22 cellular contexts compared by ENCODE assay signal in the genomic region with DNA sequence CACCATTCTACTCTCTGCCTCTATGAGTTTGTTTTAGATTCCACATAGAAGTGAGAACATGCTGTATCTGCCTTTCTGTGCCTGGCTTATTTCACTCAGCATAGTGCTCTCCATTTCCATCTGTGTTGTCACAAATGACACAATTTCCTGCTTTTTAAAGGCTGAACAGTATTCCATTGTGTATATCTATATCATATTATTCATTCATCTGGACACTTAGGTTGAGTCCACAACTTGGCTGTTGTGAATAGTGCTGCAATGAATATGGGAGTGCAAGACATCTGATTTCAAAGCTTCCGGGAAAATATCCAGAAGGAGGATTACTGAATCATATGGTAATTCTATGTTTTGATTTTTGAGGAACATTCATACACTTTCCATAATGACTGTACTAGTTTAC. TPM values are rescaled to one million over a fixed set of nuclear protein-coding genes. Genes with fewer than 3 reads are reported as not detected.
DNase-seq lines count a peak whose midpoint lies in the region; ATAC-seq and TF ChIP-seq lines count a peak whose summit lies in the region.
"Had no signal": no experiment of that assay in that cellular context is flagged by ENCODE, and none has a peak within 500 bp of the region (broad histone marks: within the 10 kb centered on the region; RNA-seq: fewer than 3 reads in every experiment).

No MANE protein-coding gene starts in this region.

- no peaks in the 10 kb centered on the region for H3K27me3 Mint-ChIP-seq in activated naive CD4-positive, alpha-beta T cell treated with anti-CD3 and anti-CD28 coated beads for 36 hours (ENCODE audit: low read depth)
- no peaks in the 10 kb centered on the region for H3K27me3 Mint-ChIP-seq in brain
- H3K27me3 Mint-ChIP-seq in T-cell, result no peaks in the 10 kb centered on the region
- H3K27me3 Mint-ChIP-seq: naive thymus-derived CD8-positive, alpha-beta T cell had no signal

- peak overlapping the region; percentile 1 for H3K27ac Mint-ChIP-seq in activated naive CD4-positive, alpha-beta T cell treated with anti-CD3 and anti-CD28 coated beads for 36 hours
- H3K27ac Mint-ChIP-seq in brain (peak overlapping the region in 4 of 5 experiments; percentile 6 to 75 (median 48)), T-cell (no peak overlapping the region)

- no peaks in the 10 kb centered on the region for H3K36me3 Mint-ChIP-seq in activated naive CD4-positive, alpha-beta T cell treated with anti-CD3 and anti-CD28 coated beads for 36 hours (ENCODE audit: low read depth)
- peaks cover 56% of the 10 kb centered on the region for H3K36me3 Mint-ChIP-seq in brain
- peaks cover 14% of the 10 kb centered on the region for H3K36me3 Mint-ChIP-seq in T-cell

- no peaks in the 10 kb centered on the region for H3K9me3 Mint-ChIP-seq in activated naive CD4-positive, alpha-beta T cell treated with anti-CD3 and anti-CD28 coated beads for 36 hours
- no peaks in the 10 kb centered on the region for H3K9me3 Mint-ChIP-seq in brain
- H3K9me3 Mint-ChIP-seq in T-cell, result no peaks in the 10 kb centered on the region
- H3K9me3 Mint-ChIP-seq: naive thymus-derived CD8-positive, alpha-beta T cell had no signal

- TF ChIP-seq CTCF in brain (conservative IDR thresholded peaks at IDR 0.05), result no peak
- no peak for TF ChIP-seq CTCF in fibroblast of villous mesenchyme (IDR thresholded peaks at IDR 0.05; ENCODE audit: insufficient read depth, low read depth, low read length)

- no peaks in the 10 kb centered on the region for H3K4me1 Mint-ChIP-seq in activated naive CD4-positive, alpha-beta T cell treated with anti-CD3 and anti-CD28 coated beads for 36 hours (ENCODE audit: low read depth)
- H3K4me1 Mint-ChIP-seq in brain, result no peaks in the 10 kb centered on the region
- H3K4me1 Mint-ChIP-seq in T-cell, result peaks cover 3 to 5% (median 4%) of the 10 kb centered on the region in 3 donors

- intact Hi-C loops in activated naive CD4-positive, alpha-beta T cell treated with anti-CD3 and anti-CD28 coated beads for 36 hours (cut with micrococcal nuclease), result loop anchor here (5.0 kb wide), 2 partner anchors 226 to 316 kb away; no protein-coding TSS in a partner anchor

- DNase-seq in activated naive CD4-positive, alpha-beta T cell treated with anti-CD3 and anti-CD28 coated beads for 36 hours, result no peak
- no peak for DNase-seq in activated naive CD4-positive, alpha-beta T cell treated with anti-CD3 and anti-CD28 coated beads, Interleukin-2, amount 50 U/mL, for 16 hours
- DNase-seq in fibroblast of villous mesenchyme (ENCODE audit: low read depth), result peak; percentile 30
- no peak for DNase-seq in NCI-H69 (lab: John Stamatoyannopoulos, UW)
- DNase-seq in T-cell, result no peak
- no peak for DNase-seq in DMS153 treated with DMSO at 0.1 percent for 48 hours (lab: John Stamatoyannopoulos, UW; ENCODE audit: unreplicated experiment)
- DNase-seq: activated CD8-positive, alpha-beta memory T cell treated with anti-CD3 and anti-CD28 coated beads for 24 hours; effector memory CD4-positive, alpha-beta T cell; GF-D8; H7; naive thymus-derived CD8-positive, alpha-beta T cell; NCI-H1436 treated with DMSO at 0.1 percent for 48 hours; NCI-H2171; NCI-H82; ovary; PC-9; stimulated activated CD4-positive, alpha-beta T cell treated with anti-CD3 and anti-CD28 coated beads, Interleukin-1b, Interleukin-23, amount 100 ng/mL, for 48 hours; stimulated activated naive CD8-positive, alpha-beta T cell treated with anti-CD3 and anti-CD28 coated beads, Interleukin-15, Interleukin-2, amounts not matched to agents 100 U/mL and 50 U/mL, for 24 hours; trophoblast cell had no signal

- no peak overlapping the region for H3K4me3 Mint-ChIP-seq in activated naive CD4-positive, alpha-beta T cell treated with anti-CD3 and anti-CD28 coated beads for 36 hours
- H3K4me3 Mint-ChIP-seq in brain (no peak overlapping the region), T-cell (no peak overlapping the region)
- H3K4me3 Mint-ChIP-seq: naive thymus-derived CD8-positive, alpha-beta T cell had no signal

- POLR2A ChIA-PET in T-cell (lab: Charles Lee), result no interaction called here

- ATAC-seq in GM19452 (IDR thresholded peaks at IDR 0.05; ENCODE audit: unreplicated experiment), result no peak
- no peak for ATAC-seq in T-cell (replicated peaks in 1 of 4)
- ATAC-seq: naive thymus-derived CD8-positive, alpha-beta T cell; stimulated activated naive CD8-positive, alpha-beta T cell treated with anti-CD3 and anti-CD28 coated beads, Interleukin-15, Interleukin-2, amounts not matched to agents 100 U/mL and 50 U/mL, for 24 hours had no signal

- no peak overlapping the region for H3K4me3 ChIP-seq in fibroblast of villous mesenchyme (ENCODE audit: low read depth, low read length)
- H3K4me3 ChIP-seq: ovary, PC-9, SJSA1 had no signal

- CTCF ChIA-PET in activated naive CD4-positive, alpha-beta T cell treated with anti-CD3 and anti-CD28 coated beads for 36 hours (lab: Charles Lee), result interaction anchor here (0.8 to 1.0 kb wide), 3 partner anchors 53 to 247 kb away, joined by 3 to 5 read pairs (median 3); no protein-coding TSS in a partner anchor
- CTCF ChIA-PET in T-cell (lab: Charles Lee), result interaction anchor here in 1 of 2 donors (1.3 kb wide), 1 partner anchor 16 kb away, joined by 4 read pairs; no protein-coding TSS in a partner anchor

RNA-seq across cellular contexts. Expression of a gene that starts 20.1 kb away (rescaled TPM):
- 10 to 100 TPM; 35.6 to 42.4 TPM for total RNA-seq in activated naive CD4-positive, alpha-beta T cell treated with anti-CD3 and anti-CD28 coated beads for 36 hours
- polyA plus RNA-seq in brain (ENCODE audit: insufficient read depth, low read depth, low replicate concordance), result 17.6 TPM
- total RNA-seq in fibroblast of villous mesenchyme (26.7 and 38.0 TPM in 2 replicates), T-cell (10 to 100 TPM in 3 of 5 donors, 1 to 10 TPM in 2; 8.9 to 14.6 (median 11.0) TPM)

RNA-seq across cellular contexts. Expression of a gene that starts 33.0 kb away (rescaled TPM):
- total RNA-seq in activated naive CD4-positive, alpha-beta T cell treated with anti-CD3 and anti-CD28 coated beads for 36 hours, result 10 to 100 TPM; 30.3 to 32.7 TPM
- 21.3 TPM for polyA plus RNA-seq in brain (ENCODE audit: insufficient read depth, low read depth, low replicate concordance)
- 20.0 and 28.1 TPM in 2 replicates for total RNA-seq in fibroblast of villous mesenchyme
- 10 to 100 TPM; 26.5 to 58.3 (median 47.8) TPM for total RNA-seq in T-cell

RNA-seq across cellular contexts. Expression of a gene that starts 33.7 kb away (rescaled TPM):
- 1 to 10 TPM; 2.2 to 2.6 TPM for total RNA-seq in activated naive CD4-positive, alpha-beta T cell treated with anti-CD3 and anti-CD28 coated beads for 36 hours
- 17.8 TPM for polyA plus RNA-seq in brain (ENCODE audit: insufficient read depth, low read depth, low replicate concordance)
- 43.2 and 57.0 TPM in 2 replicates for total RNA-seq in fibroblast of villous mesenchyme
- 1 to 10 TPM; 2.3 to 3.9 (median 3.0) TPM for total RNA-seq in T-cell

Comparison
In these comparisons a context has a peak if more than half of its experiments do, and no peak if none do; other contexts are left out.
1. H3K27ac Mint-ChIP-seq: peak in activated naive CD4-positive, alpha-beta T cell treated with anti-CD3 and anti-CD28 coated beads for 36 hours (single experiment) and brain (4 of 5); none in T-cell (0 of 2).